9 cellular contexts compared by ENCODE assay signal in genomic region chr20:2799688-2800589, GRCh38. TPM values are rescaled to one million over a fixed set of nuclear protein-coding genes. Genes with fewer than 3 reads are reported as not detected.
DNase-seq lines count a peak whose midpoint lies in the region; ATAC-seq, FAIRE-seq and TF ChIP-seq lines count a peak whose summit lies in the region.
"Had no signal": no experiment of that assay in that cellular context is flagged by ENCODE, and none has a peak within 500 bp of the region (broad histone marks: within the 10 kb centered on the region; RNA-seq: fewer than 3 reads in every experiment).

No MANE protein-coding gene starts in this region.

- H3K4me1 Mint-ChIP-seq in activated CD4-positive, alpha-beta T cell treated with anti-CD3 and anti-CD28 coated beads, Interleukin-2, amount 10 ng/mL, durations not matched to agents 24 days and 14 days = peaks cover 21% of the 10 kb centered on the region

- H3K4me2 ChIP-seq in endothelial cell of umbilical vein (ENCODE audit: insufficient read depth, low read length) (peak overlapping the region; percentile 2), neuronal stem cell (ENCODE audit: insufficient read depth, low read length, poor library complexity, severe bottlenecking) (peak overlapping the region; percentile 97)

- BruUV-seq in endothelial cell of umbilical vein (replicated peaks; lab: Mats Ljungman, UMichigan) = TSS peak; percentile 17

- peaks cover 8% of the 10 kb centered on the region for H3K79me1 ChIP-seq in neuronal stem cell (ENCODE audit: low read depth, low read length)

- peak overlapping the region in 1 of 3 experiments; percentile 52 for H3K4me3 ChIP-seq in endothelial cell of umbilical vein (replicated peaks in 1 of 3; ENCODE audit: insufficient read depth in 1 of 3, low read depth in 1 of 3, low read length in 3 of 3)
- peak overlapping the region; percentile 88 to 100 for H3K4me3 ChIP-seq in neuronal stem cell (ENCODE audit: low read length in 2 of 2)
- peak overlapping the region in 1 of 2 donors; percentile 2 for H3K4me3 ChIP-seq in small intestine (ENCODE audit: low read depth in 1 of 2, low read length in 2 of 2)

- H4K20me1 ChIP-seq in endothelial cell of umbilical vein (replicated peaks; ENCODE audit: control insufficient read depth, extremely low read depth, insufficient read depth, low read length) = no peaks in the 10 kb centered on the region

- no peak for TF ChIP-seq POLR2A in endothelial cell of umbilical vein (IDR thresholded peaks at IDR 0.05; ENCODE audit: low read depth, low read length)

- H2BK15ac ChIP-seq in neuronal stem cell (ENCODE audit: low read length) = peak overlapping the region; percentile 74

- H3K9me3 ChIP-seq in endothelial cell of umbilical vein (replicated peaks; ENCODE audit: control insufficient read depth, insufficient read depth, low read length) (no peaks in the 10 kb centered on the region), neuronal stem cell (replicated peaks in 1 of 2; ENCODE audit: control insufficient read depth in 2 of 2, insufficient read depth in 1 of 2, low read depth in 1 of 2, low read length in 2 of 2) (no peaks in the 10 kb centered on the region), small intestine (ENCODE audit: control insufficient read depth, low read depth) (no peaks in the 10 kb centered on the region)

- peaks cover 55% of the 10 kb centered on the region for H3K27me3 Mint-ChIP-seq in activated CD4-positive, alpha-beta T cell treated with anti-CD3 and anti-CD28 coated beads, Interleukin-2, amount 10 ng/mL, durations not matched to agents 24 days and 14 days

- H3K27me3 ChIP-seq in endothelial cell of umbilical vein (ENCODE audit: control insufficient read depth in 2 of 2, insufficient read depth in 2 of 2, low read length in 2 of 2) (peaks cover 40 to 52% of the 10 kb centered on the region in 2 experiments), neuronal stem cell (ENCODE audit: control insufficient read depth in 3 of 3, insufficient read depth in 3 of 3, low read depth in 1 of 3, low read length in 3 of 3) (peaks cover 8 to 34% (median 16%) of the 10 kb centered on the region in 3 experiments), small intestine (ENCODE audit: control insufficient read depth in 2 of 2, insufficient read depth in 2 of 2, low read length in 2 of 2) (peaks cover 15 to 25% of the 10 kb centered on the region in 2 donors)

- H3K36me3 Mint-ChIP-seq in activated CD4-positive, alpha-beta T cell treated with anti-CD3 and anti-CD28 coated beads, Interleukin-2, amount 10 ng/mL, durations not matched to agents 24 days and 14 days (ENCODE audit: low read depth) = peaks cover 3% of the 10 kb centered on the region

- no peaks in the 10 kb centered on the region for H3K79me2 ChIP-seq in endothelial cell of umbilical vein (ENCODE audit: control insufficient read depth, insufficient read depth, low read length)

- H3K9ac ChIP-seq in endothelial cell of umbilical vein (replicated peaks; ENCODE audit: extremely low read depth, insufficient read depth, low read length) (no peak overlapping the region), neuronal stem cell (ENCODE audit: low read depth, low read length, poor library complexity) (peak overlapping the region; percentile 100)

- intact Hi-C loops in activated CD4-positive, alpha-beta T cell treated with anti-CD3 and anti-CD28 coated beads, Interleukin-2, amount 10 ng/mL, durations not matched to agents 24 days and 14 days (cut with micrococcal nuclease) = no loop called here
- intact Hi-C loops in endothelial cell of umbilical vein (cut with micrococcal nuclease) = no loop called here

- H2BK120ac ChIP-seq in neuronal stem cell (ENCODE audit: low read depth, low read length) = peak overlapping the region; percentile 65

- peaks cover 6% of the 10 kb centered on the region for H3K4me1 ChIP-seq in endothelial cell of umbilical vein (ENCODE audit: control insufficient read depth, extremely low read depth, insufficient read depth, low read length)
- H3K4me1 ChIP-seq in neuronal stem cell (ENCODE audit: control insufficient read depth in 2 of 2, insufficient read depth in 1 of 2, low read depth in 1 of 2, low read length in 2 of 2) = peaks cover 14 to 15% of the 10 kb centered on the region in 2 donors
- peaks cover 0 to 2% of the 10 kb centered on the region in 2 donors for H3K4me1 ChIP-seq in small intestine (ENCODE audit: control insufficient read depth in 2 of 2, insufficient read depth in 1 of 2, low read depth in 1 of 2, low read length in 1 of 2)

- peak overlapping the region; percentile 62 for H2AFZ ChIP-seq in endothelial cell of umbilical vein (ENCODE audit: low read depth, low read length)
- H2AFZ ChIP-seq in neuronal stem cell (ENCODE audit: low read length) = peak overlapping the region; percentile 93

- CTCF ChIA-PET in endothelial cell of umbilical vein (lab: Charles Lee) = interaction anchor here (1.4 to 2.6 kb wide), 2 partner anchors 44 to 52 kb away, joined by 5 to 6 read pairs; no protein-coding TSS in a partner anchor

- TF ChIP-seq CTCF in endothelial cell of umbilical vein (IDR thresholded peaks at IDR 0.05; ENCODE audit: extremely low read depth in 1 of 2, insufficient read depth in 1 of 2, low read depth in 1 of 2, low read length in 2 of 2) = no peak

- H3K4me3 Mint-ChIP-seq in activated CD4-positive, alpha-beta T cell treated with anti-CD3 and anti-CD28 coated beads, Interleukin-2, amount 10 ng/mL, durations not matched to agents 24 days and 14 days = peak overlapping the region; percentile 88

- peak overlapping the region; percentile 98 for H2BK12ac ChIP-seq in neuronal stem cell (ENCODE audit: low read length)

- H3K9me3 Mint-ChIP-seq in activated CD4-positive, alpha-beta T cell treated with anti-CD3 and anti-CD28 coated beads, Interleukin-2, amount 10 ng/mL, durations not matched to agents 24 days and 14 days = no peaks in the 10 kb centered on the region

- H3K18ac ChIP-seq in neuronal stem cell (ENCODE audit: low read length) = peak overlapping the region; percentile 99

- WGBS in neuronal stem cell (ENCODE audit: extremely low coverage in 2 of 2, insufficient read length in 2 of 2, insufficient replicate concordance in 1 of 2), 2 donors = no CpG with 5 or more reads among the region's 70 CpGs
- 2 to 8% (median 7%) methylated on average over 43 to 70 of the region's 70 CpGs for WGBS in small intestine, 3 donors

- H3K36me3 ChIP-seq in endothelial cell of umbilical vein (ENCODE audit: control insufficient read depth in 2 of 2, extremely low read depth in 1 of 2, insufficient read depth in 2 of 2, low read length in 2 of 2) (no peaks in the 10 kb centered on the region), neuronal stem cell (replicated peaks in 1 of 2; ENCODE audit: control insufficient read depth in 2 of 2, insufficient read depth in 2 of 2, low read length in 2 of 2) (peaks cover 34 to 44% of the 10 kb centered on the region in 2 donors), small intestine (ENCODE audit: control insufficient read depth in 2 of 2, insufficient read depth in 2 of 2, low read length in 2 of 2) (no peaks in the 10 kb centered on the region)

- no peak for ATAC-seq in HG03342 (IDR thresholded peaks at IDR 0.05; ENCODE audit: unreplicated experiment)
- ATAC-seq in GM18517 (IDR thresholded peaks at IDR 0.05; ENCODE audit: unreplicated experiment) = no peak

- peak overlapping the region; percentile 87 for H4K91ac ChIP-seq in neuronal stem cell (ENCODE audit: low read depth, low read length, poor library complexity)

- POLR2A ChIA-PET in endothelial cell of umbilical vein (lab: Charles Lee) = no interaction called here

- H2AK5ac ChIP-seq in neuronal stem cell (ENCODE audit: low read depth, low read length) = peak overlapping the region; percentile 90

- peak overlapping the region; percentile 79 for H3K27ac Mint-ChIP-seq in activated CD4-positive, alpha-beta T cell treated with anti-CD3 and anti-CD28 coated beads, Interleukin-2, amount 10 ng/mL, durations not matched to agents 24 days and 14 days

- H2BK5ac ChIP-seq in neuronal stem cell (ENCODE audit: low read length) = peak overlapping the region; percentile 46

- H3K27ac ChIP-seq in endothelial cell of umbilical vein (ENCODE audit: insufficient read depth, low read depth, low read length) (no peak overlapping the region), neuronal stem cell (replicated peaks; ENCODE audit: low read length) (peak overlapping the region; percentile 80), small intestine (ENCODE audit: low read depth in 1 of 2, low read length in 1 of 2) (no peak overlapping the region)

- dilution Hi-C loops in endothelial cell of umbilical vein (cut with MboI; ENCODE audit: extremely low pct_ligation_motif_present, low sequenced_read_pairs) = no loop called here

- peak overlapping the region; percentile 97 for H3K4ac ChIP-seq in neuronal stem cell (ENCODE audit: low read length)

- H3K9me1 ChIP-seq in endothelial cell of umbilical vein (replicated peaks; ENCODE audit: control insufficient read depth, extremely low read depth, insufficient read depth, low read length) = no peaks in the 10 kb centered on the region

- DNase-seq in activated CD4-positive, alpha-beta T cell treated with anti-CD3 and anti-CD28 coated beads, Interleukin-2, amount 10 ng/mL, durations not matched to agents 24 days and 14 days = no peak
- no peak for DNase-seq in activated CD4-positive, alpha-beta T cell treated with anti-CD3 and anti-CD28 coated beads, Interleukin-2, amount 50 U/mL, for 1 hour
- DNase-seq in KG1 (lab: John Stamatoyannopoulos, UW) (peak; percentile 19), endothelial cell of umbilical vein (ENCODE audit: low read depth, low spot score) (peak; percentile 11), neuronal stem cell (ENCODE audit: low spot score) (no peak), small intestine (no peak)

- FAIRE-seq in endothelial cell of umbilical vein (lab: Jason Lieb, UNC) = no peak
- no peak for FAIRE-seq in small intestine (lab: Jason Lieb, UNC)

- peak overlapping the region; percentile 100 for H4K8ac ChIP-seq in neuronal stem cell (ENCODE audit: low read depth, low read length)

- peak overlapping the region; percentile 99 for H3K14ac ChIP-seq in neuronal stem cell (ENCODE audit: low read length)

- H3K23ac ChIP-seq in neuronal stem cell (ENCODE audit: low read depth, low read length, poor library complexity) = peak overlapping the region; percentile 99

RNA-seq across cellular contexts. Expression of gene CPXM1, which starts 0.5 kb away (rescaled TPM):
- total RNA-seq in activated CD4-positive, alpha-beta T cell treated with anti-CD3 and anti-CD28 coated beads, Interleukin-2, amount 10 ng/mL, durations not matched to agents 24 days and 14 days = 0.14 and 0.38 TPM in 2 replicates
- 9.3 and 20.3 TPM in 2 replicates for total RNA-seq in endothelial cell of umbilical vein
- 18.9 and 21.3 TPM in 2 replicates for polyA plus RNA-seq in endothelial cell of umbilical vein
- polyA plus RNA-seq in endothelial cell of umbilical vein (2011; cell fraction: cytosol; rRNA removed) = 9.4 and 13.5 TPM in 2 replicates
- polyA plus RNA-seq in endothelial cell of umbilical vein (2011; cell fraction: nucleus; rRNA removed) = 28.8 and 35.4 TPM in 2 replicates
- 9.6 and 26.4 TPM in 2 replicates for polyA plus RNA-seq in endothelial cell of umbilical vein (2012)
- 7.7 and 9.8 TPM in 2 replicates for polyA minus RNA-seq in endothelial cell of umbilical vein
- polyA minus RNA-seq in endothelial cell of umbilical vein (2011; cell fraction: cytosol; rRNA and poly(A)+ RNA removed) = not detected
- 3.2 and 5.4 TPM in 2 replicates for polyA minus RNA-seq in endothelial cell of umbilical vein (2011; cell fraction: nucleus; rRNA and poly(A)+ RNA removed)
- polyA plus RNA-seq in neuronal stem cell (2013, experiment 1 of 2) = 100 TPM
- polyA plus RNA-seq in neuronal stem cell (2013, experiment 2 of 2) = 97.5 TPM
- 1 to 10 TPM in 1 of 3 donors, under 1 TPM in 1, not detected in 1; 0.54 to 1.8 TPM for polyA plus RNA-seq in small intestine

RNA-seq across cellular contexts. Expression of gene C20orf141, which starts 14.8 kb away (rescaled TPM):
- total RNA-seq in activated CD4-positive, alpha-beta T cell treated with anti-CD3 and anti-CD28 coated beads, Interleukin-2, amount 10 ng/mL, durations not matched to agents 24 days and 14 days = not detected in 2 replicates
- total RNA-seq in endothelial cell of umbilical vein = not detected in 2 replicates
- polyA plus RNA-seq in endothelial cell of umbilical vein = not detected in 2 replicates
- not detected in 2 replicates for polyA plus RNA-seq in endothelial cell of umbilical vein (2011; cell fraction: cytosol; rRNA removed)
- polyA plus RNA-seq in endothelial cell of umbilical vein (2011; cell fraction: nucleus; rRNA removed) = not detected in 2 replicates
- not detected in 2 replicates for polyA plus RNA-seq in endothelial cell of umbilical vein (2012)
- polyA minus RNA-seq in endothelial cell of umbilical vein = not detected in 2 replicates
- polyA minus RNA-seq in endothelial cell of umbilical vein (2011; cell fraction: cytosol; rRNA and poly(A)+ RNA removed) = not detected
- polyA minus RNA-seq in endothelial cell of umbilical vein (2011; cell fraction: nucleus; rRNA and poly(A)+ RNA removed) = not detected in 2 replicates
- not detected for polyA plus RNA-seq in neuronal stem cell (2013, experiment 1 of 2)
- not detected for polyA plus RNA-seq in neuronal stem cell (2013, experiment 2 of 2)
- polyA plus RNA-seq in small intestine = not detected
- total RNA-seq: Daoy had no signal

RNA-seq across cellular contexts. Expression of gene TMEM239, which starts 16.2 kb away (rescaled TPM):
- total RNA-seq in activated CD4-positive, alpha-beta T cell treated with anti-CD3 and anti-CD28 coated beads, Interleukin-2, amount 10 ng/mL, durations not matched to agents 24 days and 14 days = not detected in 2 replicates
- not detected in 2 replicates for total RNA-seq in endothelial cell of umbilical vein
- polyA plus RNA-seq in endothelial cell of umbilical vein (not detected in 2 replicates), small intestine (not detected)
- not detected in 2 replicates for polyA plus RNA-seq in endothelial cell of umbilical vein (2011; cell fraction: cytosol; rRNA removed)
- not detected in 2 replicates for polyA plus RNA-seq in endothelial cell of umbilical vein (2011; cell fraction: nucleus; rRNA removed)
- polyA plus RNA-seq in endothelial cell of umbilical vein (2012) = not detected in 2 replicates
- polyA minus RNA-seq in endothelial cell of umbilical vein = not detected in 2 replicates
- polyA minus RNA-seq in endothelial cell of umbilical vein (2011; cell fraction: cytosol; rRNA and poly(A)+ RNA removed) = not detected
- polyA minus RNA-seq in endothelial cell of umbilical vein (2011; cell fraction: nucleus; rRNA and poly(A)+ RNA removed) = not detected in 2 replicates
- polyA plus RNA-seq in neuronal stem cell (2013, experiment 1 of 2) = not detected
- polyA plus RNA-seq in neuronal stem cell (2013, experiment 2 of 2) = not detected
- total RNA-seq: Daoy had no signal

RNA-seq across cellular contexts. Expression of gene PCED1A, which starts 40.5 kb away (rescaled TPM):
- 23.4 and 26.1 TPM in 2 replicates for total RNA-seq in activated CD4-positive, alpha-beta T cell treated with anti-CD3 and anti-CD28 coated beads, Interleukin-2, amount 10 ng/mL, durations not matched to agents 24 days and 14 days
- total RNA-seq in endothelial cell of umbilical vein = 18.7 and 20.1 TPM in 2 replicates
- 32.0 and 37.6 TPM in 2 replicates for polyA plus RNA-seq in endothelial cell of umbilical vein
- polyA plus RNA-seq in endothelial cell of umbilical vein (2011; cell fraction: cytosol; rRNA removed) = 8.2 and 14.7 TPM in 2 replicates
- polyA plus RNA-seq in endothelial cell of umbilical vein (2011; cell fraction: nucleus; rRNA removed) = 118 and 123 TPM in 2 replicates
- polyA plus RNA-seq in endothelial cell of umbilical vein (2012) = 15.9 and 25.5 TPM in 2 replicates
- polyA minus RNA-seq in endothelial cell of umbilical vein = 5.6 and 10.1 TPM in 2 replicates
- polyA minus RNA-seq in endothelial cell of umbilical vein (2011; cell fraction: cytosol; rRNA and poly(A)+ RNA removed) = 7.9 TPM
- 12.5 and 14.5 TPM in 2 replicates for polyA minus RNA-seq in endothelial cell of umbilical vein (2011; cell fraction: nucleus; rRNA and poly(A)+ RNA removed)
- 61.0 TPM for polyA plus RNA-seq in neuronal stem cell (2013, experiment 1 of 2)
- polyA plus RNA-seq in neuronal stem cell (2013, experiment 2 of 2) = 61.2 TPM
- polyA plus RNA-seq in small intestine = 10 to 100 TPM; 19.9 to 63.3 (median 34.3) TPM

RNA-seq across cellular contexts. Expression of gene VPS16, which starts 40.6 kb away (rescaled TPM):
- total RNA-seq in activated CD4-positive, alpha-beta T cell treated with anti-CD3 and anti-CD28 coated beads, Interleukin-2, amount 10 ng/mL, durations not matched to agents 24 days and 14 days = 44.3 and 44.9 TPM in 2 replicates
- 35.8 and 42.3 TPM in 2 replicates for total RNA-seq in endothelial cell of umbilical vein
- 37.6 and 37.8 TPM in 2 replicates for polyA plus RNA-seq in endothelial cell of umbilical vein
- polyA plus RNA-seq in endothelial cell of umbilical vein (2011; cell fraction: cytosol; rRNA removed) = 28.7 and 30.0 TPM in 2 replicates
- 188 and 207 TPM in 2 replicates for polyA plus RNA-seq in endothelial cell of umbilical vein (2011; cell fraction: nucleus; rRNA removed)
- 32.0 and 42.4 TPM in 2 replicates for polyA plus RNA-seq in endothelial cell of umbilical vein (2012)
- 37.3 and 42.6 TPM in 2 replicates for polyA minus RNA-seq in endothelial cell of umbilical vein
- 12.2 TPM for polyA minus RNA-seq in endothelial cell of umbilical vein (2011; cell fraction: cytosol; rRNA and poly(A)+ RNA removed)
- 27.5 and 28.1 TPM in 2 replicates for polyA minus RNA-seq in endothelial cell of umbilical vein (2011; cell fraction: nucleus; rRNA and poly(A)+ RNA removed)
- polyA plus RNA-seq in neuronal stem cell (2013, experiment 1 of 2) = 19.8 TPM
- 18.6 TPM for polyA plus RNA-seq in neuronal stem cell (2013, experiment 2 of 2)
- polyA plus RNA-seq in small intestine = 10 to 100 TPM; 29.3 to 94.6 (median 73.4) TPM

Comparison
In these comparisons a context has a peak if more than half of its experiments do, and no peak if none do; other contexts are left out.
1. DNase-seq: peak in KG1 (single experiment) and endothelial cell of umbilical vein (single experiment); none in activated CD4-positive, alpha-beta T cell treated with anti-CD3 and anti-CD28 coated beads, Interleukin-2, amount 10 ng/mL, durations not matched to agents 24 days and 14 days (single experiment), activated CD4-positive, alpha-beta T cell treated with anti-CD3 and anti-CD28 coated beads, Interleukin-2, amount 50 U/mL, for 1 hour (single experiment), neuronal stem cell (single experiment) and small intestine (single experiment).